5 cellular contexts compared by ENCODE assay signal in the genomic region with DNA sequence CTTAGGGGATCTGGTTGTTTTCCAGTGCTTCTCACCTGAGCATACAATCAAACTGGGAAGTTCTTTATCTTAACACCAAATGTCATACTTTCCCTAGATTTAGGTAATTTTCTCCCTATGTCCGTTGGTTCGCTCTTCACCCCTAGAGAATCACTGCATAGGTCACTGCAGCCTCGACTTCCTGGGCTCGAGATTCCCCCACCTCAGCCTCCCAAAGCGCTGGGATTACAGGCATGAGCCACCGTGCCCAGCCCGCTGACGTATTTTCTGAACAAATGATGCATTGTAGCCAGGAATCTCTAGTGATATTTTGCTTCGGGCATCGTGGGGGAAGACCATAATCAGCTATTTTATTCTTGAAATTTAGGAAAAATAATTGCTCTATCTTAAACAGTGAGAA.
DNase-seq lines count a peak whose midpoint lies in the region; ATAC-seq and TF ChIP-seq lines count a peak whose summit lies in the region.

No MANE protein-coding gene starts in this region.

- peak overlapping the region; percentile 92 for H3K4me2 ChIP-seq in OCI-LY1 (ENCODE audit: low read length)

- no peak overlapping the region for H2AFZ ChIP-seq in OCI-LY1 (ENCODE audit: low read length)

- no peak for ATAC-seq in GM19455 (IDR thresholded peaks at IDR 0.05; ENCODE audit: unreplicated experiment)

- H3K27me3 ChIP-seq in OCI-LY1 (ENCODE audit: insufficient read depth, low read length) (no peaks in the 10 kb centered on the region), endocrine pancreas (ENCODE audit: control insufficient read depth, insufficient read depth, low read length) (no peaks in the 10 kb centered on the region)

- H3K9ac ChIP-seq in OCI-LY1 (ENCODE audit: low read length) (peak overlapping the region; percentile 98), endocrine pancreas (ENCODE audit: control insufficient read depth, insufficient read depth, low read length) (peak overlapping the region; percentile 34)

- peaks cover 52% of the 10 kb centered on the region for H3K36me3 ChIP-seq in OCI-LY1 (ENCODE audit: insufficient read depth, low read length)
- peaks cover 12% of the 10 kb centered on the region for H3K36me3 ChIP-seq in endocrine pancreas (ENCODE audit: control insufficient read depth, insufficient read depth, low read length)

- peak overlapping the region; percentile 95 for H3K27ac ChIP-seq in OCI-LY1 (ENCODE audit: low read depth, low read length, poor library complexity, severe bottlenecking)
- peak overlapping the region in 19 of 21 experiments; percentile 83 to 96 (median 92) for H3K27ac ChIP-seq in skin epidermis

- no peaks in the 10 kb centered on the region for H4K20me1 ChIP-seq in OCI-LY1 (ENCODE audit: insufficient read depth, low read length)

- H3K4me3 ChIP-seq in OCI-LY1 (ENCODE audit: low read depth, low read length, poor library complexity, severe bottlenecking) (peak overlapping the region; percentile 95), endocrine pancreas (ENCODE audit: control insufficient read depth, insufficient read depth, low read length) (peak overlapping the region; percentile 19), skin epidermis (peak overlapping the region; percentile 59 to 86 (median 76))

- H3K9me3 ChIP-seq in OCI-LY1 (ENCODE audit: low read length) (no peaks in the 10 kb centered on the region), endocrine pancreas (ENCODE audit: control insufficient read depth, low read length) (no peaks in the 10 kb centered on the region)

- peaks cover 25% of the 10 kb centered on the region; the same call in 1 of the 2 replicates for H3F3A ChIP-seq in OCI-LY1 (ENCODE audit: insufficient read depth, low read length)

- no peak for DNase-seq in middle frontal gyrus (ENCODE audit: extremely low spot score, low spot score)

- peaks cover 7% of the 10 kb centered on the region for H3K79me2 ChIP-seq in OCI-LY1 (ENCODE audit: insufficient read depth, low read length)

- H3K9me2 ChIP-seq in OCI-LY1 (ENCODE audit: low read depth, low read length): no peaks in the 10 kb centered on the region

- H3K4me1 ChIP-seq in OCI-LY1 (ENCODE audit: insufficient read depth, low read length, severe bottlenecking): peaks cover 26% of the 10 kb centered on the region
- H3K4me1 ChIP-seq in endocrine pancreas (ENCODE audit: control insufficient read depth, insufficient read depth, low read length): peaks cover 12% of the 10 kb centered on the region

- no peak for TF ChIP-seq CTCF in OCI-LY1 (IDR thresholded peaks at IDR 0.05; ENCODE audit: low read length)

Comparison
In these comparisons a context has a peak if more than half of its experiments do, and no peak if none do; other contexts are left out.
1. H3K4me3 ChIP-seq: peak in every context shown above with its lines; median percentile 95 in OCI-LY1; 76 in skin epidermis; 19 in endocrine pancreas.